9 cellular contexts compared by ENCODE assay signal in genomic region chr7:2953588-2954407, GRCh38.
DNase-seq lines count a peak whose midpoint lies in the region; ATAC-seq and TF ChIP-seq lines count a peak whose summit lies in the region.
"Had no signal": no experiment of that assay in that cellular context is flagged by ENCODE, and none has a peak within 500 bp of the region (broad histone marks: within the 10 kb centered on the region; RNA-seq: fewer than 3 reads in every experiment).

No MANE protein-coding gene starts in this region.

- H3K4me1 Mint-ChIP-seq in CD4-positive, CD25-positive, alpha-beta regulatory T cell: peaks cover 19 to 45% (median 35%) of the 10 kb centered on the region in 4 donors
- peaks cover 31 to 42% (median 41%) of the 10 kb centered on the region in 3 donors for H3K4me1 Mint-ChIP-seq in IgD-negative memory B cell
- peaks cover 78% of the 10 kb centered on the region for H3K4me1 Mint-ChIP-seq in activated naive CD8-positive, alpha-beta T cell treated with anti-CD3 and anti-CD28 coated beads for 36 hours
- H3K4me1 Mint-ChIP-seq in naive thymus-derived CD4-positive, alpha-beta T cell: peaks cover 20 to 86% (median 61%) of the 10 kb centered on the region in 7 donors

- peak overlapping the region; percentile 20 to 58 (median 52) for H3K27ac Mint-ChIP-seq in CD4-positive, CD25-positive, alpha-beta regulatory T cell
- H3K27ac Mint-ChIP-seq in IgD-negative memory B cell: peak overlapping the region; percentile 77 to 85 (median 85)
- peak overlapping the region; percentile 88 for H3K27ac Mint-ChIP-seq in activated naive CD8-positive, alpha-beta T cell treated with anti-CD3 and anti-CD28 coated beads for 36 hours
- H3K27ac Mint-ChIP-seq in naive thymus-derived CD4-positive, alpha-beta T cell: peak overlapping the region; percentile 73 to 88 (median 84)

- H3K4me3 ChIP-seq in CD4-positive, CD25-positive, alpha-beta regulatory T cell (ENCODE audit: low read depth, low read length): no peak overlapping the region
- no peak overlapping the region for H3K4me3 ChIP-seq in naive thymus-derived CD4-positive, alpha-beta T cell (ENCODE audit: low read length)
- no peak overlapping the region for H3K4me3 ChIP-seq in foreskin fibroblast (ENCODE audit: low read depth in 1 of 2, low read length in 2 of 2)

- intact Hi-C loops in naive thymus-derived CD4-positive, alpha-beta T cell (cut with micrococcal nuclease): loop anchor here in 1 of 2 donors (10.0 kb wide), 1 partner anchor 201 kb away; no protein-coding TSS in a partner anchor

- H3K27me3 Mint-ChIP-seq in CD4-positive, CD25-positive, alpha-beta regulatory T cell: no peaks in the 10 kb centered on the region
- H3K27me3 Mint-ChIP-seq in IgD-negative memory B cell: no peaks in the 10 kb centered on the region
- no peaks in the 10 kb centered on the region for H3K27me3 Mint-ChIP-seq in activated naive CD8-positive, alpha-beta T cell treated with anti-CD3 and anti-CD28 coated beads for 36 hours
- no peaks in the 10 kb centered on the region for H3K27me3 Mint-ChIP-seq in naive thymus-derived CD4-positive, alpha-beta T cell

- POLR2A ChIA-PET in naive thymus-derived CD4-positive, alpha-beta T cell (lab: Charles Lee): interaction anchor here (0.7 to 1.6 kb wide), 4 partner anchors 9 to 14 kb away, joined by 3 to 6 read pairs (median 3); no protein-coding TSS in a partner anchor

- H3K27ac ChIP-seq in CD4-positive, CD25-positive, alpha-beta regulatory T cell (ENCODE audit: insufficient read depth, low read length, poor library complexity, severe bottlenecking): no peak overlapping the region
- H3K27ac ChIP-seq in naive thymus-derived CD4-positive, alpha-beta T cell (ENCODE audit: low read depth, low read length): no peak overlapping the region
- H3K27ac ChIP-seq: C4-2B, VCaP had no signal

- no peak for TF ChIP-seq CTCF in foreskin fibroblast (IDR thresholded peaks at IDR 0.05; ENCODE audit: low read depth, low read length)

- H3K9me3 ChIP-seq in CD4-positive, CD25-positive, alpha-beta regulatory T cell (ENCODE audit: control insufficient read depth in 2 of 2, low read length in 2 of 2): peaks cover 4 to 5% of the 10 kb centered on the region in 2 experiments
- no peaks in the 10 kb centered on the region for H3K9me3 ChIP-seq in naive thymus-derived CD4-positive, alpha-beta T cell (ENCODE audit: control insufficient read depth in 2 of 3, low read length in 3 of 3)

- peaks cover 44% of the 10 kb centered on the region for H3K36me3 Mint-ChIP-seq in CD4-positive, CD25-positive, alpha-beta regulatory T cell
- H3K36me3 Mint-ChIP-seq in IgD-negative memory B cell: no peaks in the 10 kb centered on the region
- peaks cover 90% of the 10 kb centered on the region for H3K36me3 Mint-ChIP-seq in activated naive CD8-positive, alpha-beta T cell treated with anti-CD3 and anti-CD28 coated beads for 36 hours
- peaks cover 3 to 71% (median 52%) of the 10 kb centered on the region in 5 donors for H3K36me3 Mint-ChIP-seq in naive thymus-derived CD4-positive, alpha-beta T cell

- DNase-seq in CD4-positive, CD25-positive, alpha-beta regulatory T cell: no peak
- DNase-seq in activated naive CD8-positive, alpha-beta T cell treated with anti-CD3 and anti-CD28 coated beads for 36 hours: no peak
- peak in 1 of 9 donors; percentile 19 for DNase-seq in naive thymus-derived CD4-positive, alpha-beta T cell
- DNase-seq in foreskin fibroblast: no peak
- DNase-seq in mucosa of gallbladder (ENCODE audit: low spot score): no peak
- no peak for DNase-seq in OCI-M1 (lab: John Stamatoyannopoulos, UW)

- H3K36me3 ChIP-seq in CD4-positive, CD25-positive, alpha-beta regulatory T cell (ENCODE audit: control insufficient read depth, insufficient read depth, low read length): peaks cover 66% of the 10 kb centered on the region
- peaks cover 8 to 48% (median 10%) of the 10 kb centered on the region in 3 experiments for H3K36me3 ChIP-seq in naive thymus-derived CD4-positive, alpha-beta T cell (ENCODE audit: control insufficient read depth in 2 of 3, insufficient read depth in 3 of 3, low read length in 3 of 3)

- no peaks in the 10 kb centered on the region for H3K27me3 ChIP-seq in CD4-positive, CD25-positive, alpha-beta regulatory T cell (ENCODE audit: control insufficient read depth, insufficient read depth, low read length)
- H3K27me3 ChIP-seq in naive thymus-derived CD4-positive, alpha-beta T cell (ENCODE audit: control insufficient read depth in 2 of 2, insufficient read depth in 2 of 2, low read length in 2 of 2): no peaks in the 10 kb centered on the region

- ATAC-seq in CD4-positive, CD25-positive, alpha-beta regulatory T cell (ENCODE audit: low read depth in 2 of 2): no peak
- ATAC-seq in naive thymus-derived CD4-positive, alpha-beta T cell: peak; percentile 61

- H3K9me3 Mint-ChIP-seq in CD4-positive, CD25-positive, alpha-beta regulatory T cell: peaks cover 0 to 7% (median 0%) of the 10 kb centered on the region in 7 donors
- no peaks in the 10 kb centered on the region for H3K9me3 Mint-ChIP-seq in IgD-negative memory B cell
- H3K9me3 Mint-ChIP-seq in activated naive CD8-positive, alpha-beta T cell treated with anti-CD3 and anti-CD28 coated beads for 36 hours: peaks cover 25% of the 10 kb centered on the region
- peaks cover 0 to 21% (median 10%) of the 10 kb centered on the region in 11 donors for H3K9me3 Mint-ChIP-seq in naive thymus-derived CD4-positive, alpha-beta T cell

- CTCF ChIA-PET in naive thymus-derived CD4-positive, alpha-beta T cell (lab: Charles Lee): interaction anchor here (0.6 to 0.8 kb wide), 2 partner anchors 24 to 29 kb away, joined by 3 read pairs; no protein-coding TSS in a partner anchor

- H3K4me1 ChIP-seq in CD4-positive, CD25-positive, alpha-beta regulatory T cell (ENCODE audit: control insufficient read depth, insufficient read depth, low read length, poor library complexity, severe bottlenecking): peaks cover 34% of the 10 kb centered on the region
- H3K4me1 ChIP-seq in naive thymus-derived CD4-positive, alpha-beta T cell (ENCODE audit: control insufficient read depth in 2 of 2, insufficient read depth in 2 of 2, low read length in 2 of 2): peaks cover 29% of the 10 kb centered on the region in 2 donors

- H3K4me3 Mint-ChIP-seq in CD4-positive, CD25-positive, alpha-beta regulatory T cell: peak overlapping the region in 2 of 4 donors; percentile 8 to 62
- H3K4me3 Mint-ChIP-seq in IgD-negative memory B cell: peak overlapping the region in 2 of 4 donors; percentile 30 to 54
- H3K4me3 Mint-ChIP-seq in activated naive CD8-positive, alpha-beta T cell treated with anti-CD3 and anti-CD28 coated beads for 36 hours: no peak overlapping the region
- peak overlapping the region in 8 of 10 donors; percentile 8 to 69 (median 53) for H3K4me3 Mint-ChIP-seq in naive thymus-derived CD4-positive, alpha-beta T cell
